12 cellular contexts compared by ENCODE assay signal in genomic region chr12:46366771-46367170, GRCh38. TPM values are rescaled to one million over a fixed set of nuclear protein-coding genes. Genes with fewer than 3 reads are reported as not detected.
DNase-seq lines count a peak whose midpoint lies in the region; ATAC-seq and TF ChIP-seq lines count a peak whose summit lies in the region.
"Had no signal": no experiment of that assay in that cellular context is flagged by ENCODE, and none has a peak within 500 bp of the region (broad histone marks: within the 10 kb centered on the region; RNA-seq: fewer than 3 reads in every experiment).

No MANE protein-coding gene starts in this region.

- H3K27me3 Mint-ChIP-seq in activated naive CD4-positive, alpha-beta T cell treated with anti-CD3 and anti-CD28 coated beads, Interleukin-2, amount 50 U/mL, for 24 hours: no peaks in the 10 kb centered on the region
- no peaks in the 10 kb centered on the region for H3K27me3 Mint-ChIP-seq in MCF 10A (ENCODE audit: insufficient read depth, unreplicated experiment)
- H3K27me3 Mint-ChIP-seq in naive thymus-derived CD4-positive, alpha-beta T cell: peaks cover 0 to 7% (median 0%) of the 10 kb centered on the region in 5 donors

- TF ChIP-seq POLR2A in vagina (IDR thresholded peaks at IDR 0.05): no peak

- DNase-seq in activated naive CD4-positive, alpha-beta T cell treated with anti-CD3 and anti-CD28 coated beads, Interleukin-2, amount 50 U/mL, for 16 hours: no peak
- no peak for DNase-seq in MCF 10A (ENCODE audit: unreplicated experiment)
- no peak for DNase-seq in naive thymus-derived CD4-positive, alpha-beta T cell
- no peak for DNase-seq in vagina (ENCODE audit: extremely low spot score in 2 of 2)
- DNase-seq in NCI-H748 treated with DMSO at 0.1 percent for 48 hours (lab: John Stamatoyannopoulos, UW): no peak
- DNase-seq in NCI-H187 (lab: John Stamatoyannopoulos, UW): no peak
- DNase-seq in cerebellar cortex (ENCODE audit: low spot score): no peak
- DNase-seq: hypothalamus, NCI-H2171, SHP77 treated with DMSO at 0.1 percent for 48 hours had no signal

- H3K36me3 ChIP-seq in naive thymus-derived CD4-positive, alpha-beta T cell (ENCODE audit: control insufficient read depth in 2 of 3, insufficient read depth in 3 of 3, low read length in 3 of 3): peaks cover 52 to 86% (median 53%) of the 10 kb centered on the region in 3 experiments
- peaks cover 2 to 93% of the 10 kb centered on the region in 2 donors for H3K36me3 ChIP-seq in vagina

- no peak for ATAC-seq in naive thymus-derived CD4-positive, alpha-beta T cell

- peaks cover 56% of the 10 kb centered on the region for H3K36me3 Mint-ChIP-seq in activated naive CD4-positive, alpha-beta T cell treated with anti-CD3 and anti-CD28 coated beads, Interleukin-2, amount 50 U/mL, for 24 hours
- H3K36me3 Mint-ChIP-seq in MCF 10A (ENCODE audit: insufficient read depth, unreplicated experiment): peaks cover 100% of the 10 kb centered on the region
- H3K36me3 Mint-ChIP-seq in naive thymus-derived CD4-positive, alpha-beta T cell: peaks cover 22 to 72% (median 67%) of the 10 kb centered on the region in 5 donors

- H3K27ac ChIP-seq in naive thymus-derived CD4-positive, alpha-beta T cell (ENCODE audit: low read depth, low read length): peak overlapping the region; percentile 89
- H3K27ac ChIP-seq in vagina: peak overlapping the region; percentile 99
- H3K27ac ChIP-seq: C4-2B had no signal

- intact Hi-C loops in MCF 10A (cut with micrococcal nuclease): loop anchor here (5.0 kb wide), 1 partner anchor 374 kb away; the partner anchor contains the start of gene SCAF11
- intact Hi-C loops in naive thymus-derived CD4-positive, alpha-beta T cell (cut with micrococcal nuclease): loop anchor here in 1 of 2 donors (5.0 kb wide), 1 partner anchor 214 kb away; no protein-coding TSS in a partner anchor
- intact Hi-C loops in vagina (cut with DNase I): no loop called here

- H3K4me1 ChIP-seq in naive thymus-derived CD4-positive, alpha-beta T cell (ENCODE audit: control insufficient read depth in 2 of 2, insufficient read depth in 2 of 2, low read length in 2 of 2): peaks cover 41 to 56% of the 10 kb centered on the region in 2 donors
- peaks cover 89% of the 10 kb centered on the region for H3K4me1 ChIP-seq in vagina

- POLR2A ChIA-PET in MCF 10A (lab: Yijun Ruan, JAX): interaction anchor here (0.6 to 12.5 kb wide), 22 partner anchors 9 to 376 kb away, joined by 3 to 497 read pairs (median 12); partner anchors contain the start of genes SCAF11 and SLC38A1
- POLR2A ChIA-PET in naive thymus-derived CD4-positive, alpha-beta T cell (lab: Charles Lee): interaction anchor here (0.9 to 2.1 kb wide), 3 partner anchors 8 to 98 kb away, joined by 3 to 9 read pairs (median 7); partner anchors contain the start of gene SLC38A1

- no TSS peak for BruUV-seq in MCF 10A (replicated peaks; lab: Mats Ljungman, UMichigan)

- H3K27ac Mint-ChIP-seq in activated naive CD4-positive, alpha-beta T cell treated with anti-CD3 and anti-CD28 coated beads, Interleukin-2, amount 50 U/mL, for 24 hours: peak overlapping the region; percentile 30
- peak overlapping the region; percentile 98 for H3K27ac Mint-ChIP-seq in MCF 10A (ENCODE audit: low read depth, unreplicated experiment)
- H3K27ac Mint-ChIP-seq in naive thymus-derived CD4-positive, alpha-beta T cell: peak overlapping the region in 4 of 9 donors; percentile 61 to 91 (median 78)

- H3K4me1 Mint-ChIP-seq in activated naive CD4-positive, alpha-beta T cell treated with anti-CD3 and anti-CD28 coated beads, Interleukin-2, amount 50 U/mL, for 24 hours: peaks cover 82% of the 10 kb centered on the region
- peaks cover 21% of the 10 kb centered on the region for H3K4me1 Mint-ChIP-seq in MCF 10A (ENCODE audit: insufficient read depth, unreplicated experiment)
- peaks cover 47 to 92% (median 86%) of the 10 kb centered on the region in 7 donors for H3K4me1 Mint-ChIP-seq in naive thymus-derived CD4-positive, alpha-beta T cell

- CTCF ChIA-PET in MCF 10A (lab: Yijun Ruan, JAX): interaction anchor here (0.6 to 1.7 kb wide), 5 partner anchors 145 to 655 kb away, joined by 3 to 5 read pairs (median 3); no protein-coding TSS in a partner anchor
- CTCF ChIA-PET in naive thymus-derived CD4-positive, alpha-beta T cell (lab: Charles Lee): interaction anchor here (0.6 to 1.9 kb wide), 2 partner anchors 88 to 97 kb away, joined by 3 to 5 read pairs; partner anchors contain the start of gene SLC38A1

- H3K4me3 ChIP-seq in naive thymus-derived CD4-positive, alpha-beta T cell (ENCODE audit: low read length): no peak overlapping the region
- peak overlapping the region in 1 of 2 donors; percentile 88 for H3K4me3 ChIP-seq in vagina

- H3K27me3 ChIP-seq in naive thymus-derived CD4-positive, alpha-beta T cell (ENCODE audit: control insufficient read depth in 2 of 2, insufficient read depth in 2 of 2, low read length in 2 of 2): no peaks in the 10 kb centered on the region
- H3K27me3 ChIP-seq in vagina: no peaks in the 10 kb centered on the region

- H3K9me3 ChIP-seq in naive thymus-derived CD4-positive, alpha-beta T cell (ENCODE audit: control insufficient read depth in 2 of 3, low read length in 3 of 3): no peaks in the 10 kb centered on the region
- H3K9me3 ChIP-seq in vagina: no peaks in the 10 kb centered on the region

- TF ChIP-seq CTCF in MCF 10A (IDR thresholded peaks at IDR 0.05; ENCODE audit: unreplicated experiment) (no peak), vagina (IDR thresholded peaks at IDR 0.05) (no peak)

- no peaks in the 10 kb centered on the region for H3K9me3 Mint-ChIP-seq in activated naive CD4-positive, alpha-beta T cell treated with anti-CD3 and anti-CD28 coated beads, Interleukin-2, amount 50 U/mL, for 24 hours
- H3K9me3 Mint-ChIP-seq in MCF 10A (ENCODE audit: unreplicated experiment): no peaks in the 10 kb centered on the region
- peaks cover 0 to 8% (median 0%) of the 10 kb centered on the region in 11 donors for H3K9me3 Mint-ChIP-seq in naive thymus-derived CD4-positive, alpha-beta T cell

- H3K4me3 Mint-ChIP-seq in activated naive CD4-positive, alpha-beta T cell treated with anti-CD3 and anti-CD28 coated beads, Interleukin-2, amount 50 U/mL, for 24 hours: peak overlapping the region; percentile 98
- peak overlapping the region; percentile 93 for H3K4me3 Mint-ChIP-seq in MCF 10A (ENCODE audit: unreplicated experiment)
- peak overlapping the region in 4 of 10 donors; percentile 79 to 98 (median 97) for H3K4me3 Mint-ChIP-seq in naive thymus-derived CD4-positive, alpha-beta T cell

RNA-seq across cellular contexts. Expression of gene SLC38A2, which starts 5.8 kb away (rescaled TPM):
- 817 and 1,070 TPM in 2 replicates for total RNA-seq in MCF 10A (2022)
- 100 to 1,000 TPM; 157 to 269 (median 175) TPM for total RNA-seq in naive thymus-derived CD4-positive, alpha-beta T cell
- polyA plus RNA-seq in naive thymus-derived CD4-positive, alpha-beta T cell: 100 to 1,000 TPM in 1 of 2 donors, 10 to 100 TPM in 1; 61.5 to 122 TPM
- 352 TPM for total RNA-seq in vagina
